ENCODE assay signal across 8 cellular contexts in the genomic region with DNA sequence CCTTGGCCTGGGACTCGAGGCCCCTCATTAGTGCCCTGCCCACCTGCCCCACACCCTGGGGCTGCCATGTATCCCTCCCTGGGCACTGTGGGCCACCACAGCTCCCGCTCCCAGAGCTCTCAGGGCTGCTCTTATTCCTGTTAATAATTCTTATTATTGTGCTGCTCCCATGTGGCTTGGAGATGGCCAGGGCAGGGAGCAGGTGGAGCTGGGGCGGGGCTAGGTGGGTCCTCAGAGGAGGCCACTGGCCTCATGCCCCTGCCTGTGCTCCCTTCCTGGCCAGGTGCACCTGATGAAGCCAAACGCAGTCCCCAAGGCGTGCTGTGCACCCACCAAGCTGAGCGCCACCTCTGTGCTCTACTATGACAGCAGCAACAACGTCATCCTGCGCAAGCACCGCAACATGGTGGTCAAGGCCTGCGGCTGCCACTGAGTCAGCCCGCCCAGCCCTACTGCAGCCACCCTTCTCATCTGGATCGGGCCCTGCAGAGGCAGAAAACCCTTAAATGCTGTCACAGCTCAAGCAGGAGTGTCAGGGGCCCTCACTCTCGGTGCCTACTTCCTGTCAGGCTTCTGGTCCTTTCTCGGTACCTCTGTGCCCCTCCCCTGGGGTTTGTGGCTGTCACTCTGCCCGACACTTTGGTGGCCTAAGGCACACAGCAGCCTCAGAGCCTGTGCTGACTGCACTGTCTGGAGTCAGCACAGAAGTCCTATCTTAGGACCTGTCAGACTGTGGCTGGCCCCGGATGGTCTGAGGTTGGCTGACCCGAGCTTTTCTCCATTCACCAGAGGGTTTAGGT. TPM values are rescaled to one million over a fixed set of nuclear protein-coding genes. Genes with fewer than 3 reads are reported as not detected.
DNase-seq lines count a peak whose midpoint lies in the region; ATAC-seq and TF ChIP-seq lines count a peak whose summit lies in the region.

No MANE protein-coding gene starts in this region.

- DNase-seq in NB4 (ENCODE audit: low read depth) (peak; percentile 80), right lobe of liver (no peak), 8988T (no peak), C1 segment of cervical spinal cord (lab: John Stamatoyannopoulos, UW) (no peak), breast epithelium (ENCODE audit: low spot score in 2 of 2) (no peak), KG1 (lab: John Stamatoyannopoulos, UW) (no peak)

- ATAC-seq in GM18861 (IDR thresholded peaks at IDR 0.05; ENCODE audit: unreplicated experiment) (peak; percentile 94), GM21737 (IDR thresholded peaks at IDR 0.05; ENCODE audit: unreplicated experiment) (peak; percentile 82), right lobe of liver (peak in 3 of 4 donors; percentile 7 to 39 (median 30))

- H3K27ac ChIP-seq in right lobe of liver (no peak overlapping the region), breast epithelium (no peak overlapping the region)

- intact Hi-C loops in right lobe of liver (cut with DNase I), result no loop called here
- intact Hi-C loops in breast epithelium (cut with DNase I; ENCODE audit: low total_unique reads), result no loop called here

- TF ChIP-seq POLR2A in NB4 (IDR thresholded peaks at IDR 0.05; ENCODE audit: extremely low read depth, insufficient read length) (no peak), right lobe of liver (IDR thresholded peaks at IDR 0.05) (no peak), breast epithelium (IDR thresholded peaks at IDR 0.05) (no peak)

- TF ChIP-seq CTCF in NB4 (IDR thresholded peaks at IDR 0.05; ENCODE audit: low read depth, low read length) (no peak), right lobe of liver (IDR thresholded peaks at IDR 0.05) (no peak), breast epithelium (IDR thresholded peaks at IDR 0.05) (no peak)

- WGBS in right lobe of liver (ENCODE audit: insufficient coverage, low coverage, low lambda C conversion rate, missing lambda C conversion rate), result 60% methylated on average over 1 of the region's 17 CpGs

- H3K36me3 ChIP-seq in right lobe of liver (peaks cover 0 to 26% (median 12%) of the 10 kb centered on the region in 4 donors), breast epithelium (no peaks in the 10 kb centered on the region)

- H3K27me3 ChIP-seq in right lobe of liver (no peaks in the 10 kb centered on the region), breast epithelium (no peaks in the 10 kb centered on the region)

- H3K4me1 ChIP-seq in right lobe of liver, result no peaks in the 10 kb centered on the region
- no peaks in the 10 kb centered on the region for H3K4me1 ChIP-seq in breast epithelium

- H3K9me3 ChIP-seq in right lobe of liver (no peaks in the 10 kb centered on the region), breast epithelium (no peaks in the 10 kb centered on the region)

- no peak overlapping the region for H3K4me3 ChIP-seq in NB4 (ENCODE audit: low read depth, low read length)
- no peak overlapping the region for H3K4me3 ChIP-seq in right lobe of liver
- no peak overlapping the region for H3K4me3 ChIP-seq in breast epithelium

RNA-seq across cellular contexts. Expression of gene BMP8A, which starts 34.1 kb away (rescaled TPM):
- total RNA-seq in right lobe of liver, result under 1 TPM in 2 of 6 experiments, not detected in 4; 0.18 to 0.80 TPM
- under 1 TPM in 1 of 3 donors, not detected in 2; 0.33 TPM for total RNA-seq in breast epithelium

RNA-seq across cellular contexts. Expression of gene PABPC4, which starts 51.0 kb away (rescaled TPM):
- total RNA-seq in right lobe of liver (100 to 1,000 TPM in 2 of 6 experiments, 10 to 100 TPM in 4; 89.8 to 155 (median 99.1) TPM), breast epithelium (100 to 1,000 TPM; 113 to 237 (median 163) TPM)

Comparison
In these comparisons a context has a peak if more than half of its experiments do, and no peak if none do; other contexts are left out.
1. ATAC-seq: peak in every context shown above with its lines; median percentile 94 in GM18861; 82 in GM21737; 30 in right lobe of liver.